Comparison of ENCODE assay signal across 9 cellular contexts in the genomic region with DNA sequence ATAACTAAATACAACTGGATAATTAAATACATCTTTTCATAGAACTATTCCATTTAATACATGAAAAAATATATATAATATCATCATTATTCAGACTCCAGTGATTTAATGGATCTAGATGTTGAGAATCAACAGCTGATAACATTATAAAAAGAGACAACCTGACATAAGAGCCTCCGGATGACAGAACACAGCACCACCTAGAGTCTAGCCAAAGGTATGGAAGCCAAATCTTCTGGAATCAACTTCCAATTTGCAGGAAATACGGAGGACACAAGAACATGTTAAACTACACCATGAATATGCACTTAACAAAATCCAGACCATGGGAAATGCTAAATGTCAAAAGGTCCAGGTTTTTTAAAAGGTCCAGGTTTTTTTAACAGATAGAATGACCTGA. TPM values are rescaled to one million over a fixed set of nuclear protein-coding genes. Genes with fewer than 3 reads are reported as not detected.
DNase-seq lines count a peak whose midpoint lies in the region; ATAC-seq, FAIRE-seq and TF ChIP-seq lines count a peak whose summit lies in the region.
"Had no signal": no experiment of that assay in that cellular context is flagged by ENCODE, and none has a peak within 500 bp of the region (broad histone marks: within the 10 kb centered on the region; RNA-seq: fewer than 3 reads in every experiment).

No MANE protein-coding gene starts in this region.

- TF ChIP-seq CTCF in BJ (IDR thresholded peaks at IDR 0.05; ENCODE audit: insufficient read depth, low read depth, low read length) (peak; percentile 67), astrocyte of the cerebellum (IDR thresholded peaks at IDR 0.05; ENCODE audit: low read depth, low read length, missing control alignments) (peak; percentile 52)

- CTCF ChIA-PET in BJ (lab: Yijun Ruan, JAX): interaction anchor here (0.6 to 3.8 kb wide), 10 partner anchors 10 to 146 kb away, joined by 3 to 20 read pairs (median 4); no protein-coding TSS in a partner anchor

- FAIRE-seq in HTR-8/SVneo (lab: Jason Lieb, UNC): no peak

- no peak overlapping the region for H3K4me3 ChIP-seq in BJ (ENCODE audit: low read depth, low read length)
- H3K4me3 ChIP-seq in astrocyte of the cerebellum (ENCODE audit: low read depth, low read length): no peak overlapping the region

- DNase-seq in BJ (ENCODE audit: low read depth) (no peak), HTR-8/SVneo (ENCODE audit: insufficient read length, low spot score) (peak; percentile 45), astrocyte of the cerebellum (ENCODE audit: low read depth) (no peak), kidney tubule cell (ENCODE audit: low spot score) (peak; percentile 57), NCI-H1694 treated with DMSO at 0.1 percent for 48 hours (lab: John Stamatoyannopoulos, UW) (no peak), mucosa of gallbladder (ENCODE audit: low spot score) (no peak)
- DNase-seq: NCI-H1092 had no signal

- H3K27me3 ChIP-seq in BJ (ENCODE audit: control insufficient read depth, insufficient read depth, low read length): no peaks in the 10 kb centered on the region

- H3K36me3 ChIP-seq in BJ (ENCODE audit: control insufficient read depth, insufficient read depth, low read length): no peaks in the 10 kb centered on the region

- in situ Hi-C loops in astrocyte of the cerebellum (cut with HindIII; ENCODE audit: low sequenced_read_pairs): no loop called here

- POLR2A ChIA-PET in BJ (lab: Charles Lee): no interaction called here

- ATAC-seq in HG03354 (IDR thresholded peaks at IDR 0.05; ENCODE audit: poor library complexity, severe bottlenecking, unreplicated experiment): no peak
- ATAC-seq in HG02610 (IDR thresholded peaks at IDR 0.05; ENCODE audit: unreplicated experiment): no peak

RNA-seq across cellular contexts. Expression of a gene that starts 55.0 kb away (rescaled TPM):
- 8.2 and 11.0 TPM in 2 replicates for polyA plus RNA-seq in BJ (2011; rRNA removed)
- 23.8 and 25.5 TPM in 2 replicates for polyA minus RNA-seq in BJ (2011; rRNA and poly(A)+ RNA removed)
- 64.4 TPM for total RNA-seq in mucosa of gallbladder

Comparison
In these comparisons a context has a peak if more than half of its experiments do, and no peak if none do; other contexts are left out.
1. DNase-seq: peak in HTR-8/SVneo (single experiment) and kidney tubule cell (single experiment); none in BJ (single experiment), astrocyte of the cerebellum (single experiment), NCI-H1694 treated with DMSO at 0.1 percent for 48 hours (single experiment) and mucosa of gallbladder (single experiment).